ENCODE assay signal across 10 cellular contexts in the genomic region with DNA sequence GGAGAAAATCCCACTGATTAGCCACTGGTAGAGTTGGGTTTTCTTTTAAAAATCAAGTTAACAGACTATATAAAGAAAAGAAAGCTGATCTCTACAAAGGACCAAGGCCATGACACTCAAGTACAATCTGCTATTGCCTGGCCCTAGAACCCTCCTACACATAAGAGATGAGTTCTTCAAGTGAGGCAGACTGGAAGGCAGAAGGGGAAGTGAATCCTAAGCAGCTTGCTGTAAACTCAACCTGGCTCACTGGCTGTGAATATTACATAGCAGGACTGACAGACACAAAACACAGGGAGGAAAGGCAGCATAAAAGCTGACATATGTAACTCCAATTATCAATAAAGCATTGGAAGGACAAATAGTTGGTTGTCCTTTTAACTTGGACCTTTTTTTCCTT.
DNase-seq lines count a peak whose midpoint lies in the region; ATAC-seq and TF ChIP-seq lines count a peak whose summit lies in the region.
"Had no signal": no experiment of that assay in that cellular context is flagged by ENCODE, and none has a peak within 500 bp of the region (broad histone marks: within the 10 kb centered on the region; RNA-seq: fewer than 3 reads in every experiment).

No MANE protein-coding gene starts in this region.

- ATAC-seq in GM19372 (IDR thresholded peaks at IDR 0.05; ENCODE audit: low read depth, unreplicated experiment) = peak; percentile 100
- ATAC-seq in HG02981 (IDR thresholded peaks at IDR 0.05; ENCODE audit: unreplicated experiment) = peak; percentile 76
- ATAC-seq: Panc1 had no signal

- no peak overlapping the region for H2AFZ ChIP-seq in OCI-LY7 (ENCODE audit: low read length)

- POLR2A ChIA-PET in GM10248 (lab: Yijun Ruan, JAX) = no interaction called here
- POLR2A ChIA-PET in OCI-LY7 (lab: Charles Lee) = interaction anchor here (0.9 to 1.1 kb wide), 2 partner anchors 10 to 211 kb away, joined by 3 read pairs; no protein-coding TSS in a partner anchor

- H3K27ac ChIP-seq in OCI-LY7 (ENCODE audit: low read depth, low read length, poor library complexity, severe bottlenecking) = no peak overlapping the region

- no peak overlapping the region for H3K4me3 ChIP-seq in OCI-LY7 (ENCODE audit: low read depth, low read length, poor library complexity, severe bottlenecking)
- H3K4me3 ChIP-seq in MG63 = no peak overlapping the region

- BruUV-seq in OCI-LY7 (replicated peaks; lab: Mats Ljungman, UMichigan) = no TSS peak

- H3K4me1 ChIP-seq in OCI-LY7 (ENCODE audit: insufficient read depth, low read length, poor library complexity, severe bottlenecking) = no peaks in the 10 kb centered on the region

- peak; percentile 70 for DNase-seq in GM10248 (ENCODE audit: extremely low spot score)
- peak; percentile 46 for DNase-seq in OCI-LY7 (ENCODE audit: low spot score)
- no peak for DNase-seq in MG63
- no peak for DNase-seq in posterior vena cava (ENCODE audit: low spot score)
- no peak for DNase-seq in NCI-H146 (lab: John Stamatoyannopoulos, UW)
- no peak for DNase-seq in NCI-H2227 (lab: John Stamatoyannopoulos, UW; ENCODE audit: unreplicated experiment)
- DNase-seq: islet precursor cell had no signal

- H3K36me3 ChIP-seq in OCI-LY7 (ENCODE audit: insufficient read depth, low read length) (peaks cover 59% of the 10 kb centered on the region), MG63 (peaks cover 67% of the 10 kb centered on the region)

- no peaks in the 10 kb centered on the region for H3K27me3 ChIP-seq in MG63

- CTCF ChIA-PET in GM10248 (lab: Yijun Ruan, JAX) = interaction anchor here (1.0 to 1.9 kb wide), 7 partner anchors 9 to 152 kb away, joined by 3 to 10 read pairs (median 4); no protein-coding TSS in a partner anchor
- CTCF ChIA-PET in OCI-LY7 (lab: Charles Lee; ENCODE audit: unreplicated experiment) = no interaction called here

- TF ChIP-seq CTCF in GM10248 (IDR thresholded peaks at IDR 0.05; ENCODE audit: control extremely low read depth, extremely low read depth, low read depth, missing control alignments) (no peak), OCI-LY7 (conservative IDR thresholded peaks at IDR 0.05; ENCODE audit: low read length) (no peak)

- H3K4me2 ChIP-seq in OCI-LY7 (ENCODE audit: low read length) = no peak overlapping the region

- intact Hi-C loops in OCI-LY7 (cut with micrococcal nuclease; ENCODE audit: unreplicated experiment) = no loop called here
- intact Hi-C loops in posterior vena cava (cut with DNase I) = no loop called here

- H3K9me2 ChIP-seq in OCI-LY7 (ENCODE audit: insufficient read depth, low read length) = no peaks in the 10 kb centered on the region

- H3K79me2 ChIP-seq in OCI-LY7 (ENCODE audit: insufficient read depth, low read depth, low read length) = peaks cover 20% of the 10 kb centered on the region; the same call in 1 of the 2 replicates

- H4K20me1 ChIP-seq in OCI-LY7 (ENCODE audit: insufficient read depth, low read length) = no peaks in the 10 kb centered on the region

- H3K9me3 ChIP-seq in OCI-LY7 (ENCODE audit: low read length) = no peaks in the 10 kb centered on the region
- H3K9me3 ChIP-seq in MG63 = no peaks in the 10 kb centered on the region

Comparison
In these comparisons a context has a peak if more than half of its experiments do, and no peak if none do; other contexts are left out.
1. DNase-seq: peak in GM10248 (single experiment) and OCI-LY7 (single experiment); none in MG63 (single experiment), posterior vena cava (single experiment), NCI-H146 (single experiment) and NCI-H2227 (single experiment).